25 cellular contexts compared by ENCODE assay signal in genomic region chr11:134597452-134597851, GRCh38.
DNase-seq lines count a peak whose midpoint lies in the region; ATAC-seq and TF ChIP-seq lines count a peak whose summit lies in the region.
"Had no signal": no experiment of that assay in that cellular context is flagged by ENCODE, and none has a peak within 500 bp of the region (broad histone marks: within the 10 kb centered on the region; RNA-seq: fewer than 3 reads in every experiment).

No MANE protein-coding gene starts in this region.

- H3K27me3 Mint-ChIP-seq in endodermal cell (ENCODE audit: insufficient read depth): peaks cover 5% of the 10 kb centered on the region

- peaks cover 6% of the 10 kb centered on the region for H3K4me1 Mint-ChIP-seq in endodermal cell
- no peaks in the 10 kb centered on the region for H3K4me1 Mint-ChIP-seq in stimulated activated effector memory CD8-positive, alpha-beta T cell treated with anti-CD3 and anti-CD28 coated beads, Interleukin-12 subunit alpha, Interleukin-12 subunit beta, amount 100 ng/mL, for 72 hours
- H3K4me1 Mint-ChIP-seq: B cell; CD8-positive, alpha-beta memory T cell had no signal

- no peak overlapping the region for H3K27ac Mint-ChIP-seq in endodermal cell
- no peak overlapping the region for H3K27ac Mint-ChIP-seq in stimulated activated effector memory CD8-positive, alpha-beta T cell treated with anti-CD3 and anti-CD28 coated beads, Interleukin-12 subunit alpha, Interleukin-12 subunit beta, amount 100 ng/mL, for 72 hours
- H3K27ac Mint-ChIP-seq: B cell; CD14-positive monocyte; CD8-positive, alpha-beta memory T cell had no signal

- H3K4me3 ChIP-seq in endodermal cell (ENCODE audit: low read length): no peak overlapping the region
- H3K4me3 ChIP-seq: GM23248 had no signal

- no peak for TF ChIP-seq CTCF in endodermal cell (conservative IDR thresholded peaks at IDR 0.05)

- H3K9ac ChIP-seq in endodermal cell (ENCODE audit: extremely low read depth, low read length, poor library complexity, severe bottlenecking): no peak overlapping the region
- H3K9ac ChIP-seq: GM23248 had no signal

- H3K4me3 Mint-ChIP-seq in endodermal cell: no peak overlapping the region
- H3K4me3 Mint-ChIP-seq in stimulated activated effector memory CD8-positive, alpha-beta T cell treated with anti-CD3 and anti-CD28 coated beads, Interleukin-12 subunit alpha, Interleukin-12 subunit beta, amount 100 ng/mL, for 72 hours: no peak overlapping the region
- H3K4me3 Mint-ChIP-seq: B cell; CD14-positive monocyte; CD8-positive, alpha-beta memory T cell had no signal

- peak; percentile 3 for DNase-seq in activated CD8-positive, alpha-beta memory T cell treated with anti-CD3 and anti-CD28 coated beads for 24 hours
- no peak for DNase-seq in activated CD8-positive, alpha-beta memory T cell treated with anti-CD3 and anti-CD28 coated beads, Interleukin-2, amount 50 U/mL, for 4 hours
- peak; percentile 23 for DNase-seq in endodermal cell
- DNase-seq in stimulated activated effector memory CD8-positive, alpha-beta T cell treated with anti-CD3 and anti-CD28 coated beads, Interleukin-12 subunit alpha, Interleukin-12 subunit beta, amount 100 ng/mL, for 72 hours (ENCODE audit: low spot score in 2 of 2): no peak
- DNase-seq in NCI-H2171 (lab: John Stamatoyannopoulos, UW): no peak
- DNase-seq in NCI-H345 (lab: John Stamatoyannopoulos, UW): no peak
- DNase-seq: CD8-positive, alpha-beta memory T cell; DMS79 treated with DMSO at 0.1 percent for 48 hours; GM23248; H7; Kasumi-1; NCI-H1092 treated with DMSO at 0.1 percent for 48 hours; NCI-H1436; NCI-H187 treated with DMSO at 0.1 percent for 48 hours; NCI-H446; NCI-H524 treated with DMSO at 0.1 percent for 48 hours; NCI-H82; NK-92 treated with Interleukin-12 subunit alpha and Interleukin-12 subunit beta, amount 100 ng/mL, for 24 hours; PC-3 had no signal

- no peaks in the 10 kb centered on the region for H3K9me3 Mint-ChIP-seq in endodermal cell
- H3K9me3 Mint-ChIP-seq in stimulated activated effector memory CD8-positive, alpha-beta T cell treated with anti-CD3 and anti-CD28 coated beads, Interleukin-12 subunit alpha, Interleukin-12 subunit beta, amount 100 ng/mL, for 72 hours: no peaks in the 10 kb centered on the region
- H3K9me3 Mint-ChIP-seq: CD8-positive, alpha-beta memory T cell had no signal

- no peaks in the 10 kb centered on the region for H3K36me3 ChIP-seq in KOPT-K1 (ENCODE audit: insufficient read depth, low read length)
- no peaks in the 10 kb centered on the region for H3K36me3 ChIP-seq in endodermal cell (ENCODE audit: control insufficient read depth, insufficient read depth, low read length)

- H3K4me1 ChIP-seq in endodermal cell (ENCODE audit: control insufficient read depth, insufficient read depth, low read length): no peaks in the 10 kb centered on the region

- ATAC-seq in stimulated activated effector memory CD8-positive, alpha-beta T cell treated with anti-CD3 and anti-CD28 coated beads, Interleukin-12 subunit alpha, Interleukin-12 subunit beta, amount 100 ng/mL, for 72 hours: peak; percentile 34
- no peak for ATAC-seq in HG03175 (IDR thresholded peaks at IDR 0.05; ENCODE audit: unreplicated experiment)
- ATAC-seq: HepG2, PC-3 had no signal

- no peaks in the 10 kb centered on the region for H3K27me3 ChIP-seq in endodermal cell (ENCODE audit: control insufficient read depth, insufficient read depth, low read length, poor library complexity, severe bottlenecking)

- H3K9me3 ChIP-seq in KOPT-K1 (ENCODE audit: insufficient read depth, low read length, poor library complexity, severe bottlenecking) (no peaks in the 10 kb centered on the region), endodermal cell (ENCODE audit: control insufficient read depth, low read length) (no peaks in the 10 kb centered on the region)

- peak overlapping the region; percentile 86 for H3K27ac ChIP-seq in KOPT-K1 (ENCODE audit: low read depth, low read length, poor library complexity, severe bottlenecking)
- H3K27ac ChIP-seq in endodermal cell (ENCODE audit: low read depth, low read length): no peak overlapping the region
- H3K27ac ChIP-seq: 22Rv1, GM23248 had no signal

- H3K36me3 Mint-ChIP-seq in endodermal cell (ENCODE audit: low read depth): no peaks in the 10 kb centered on the region
- no peaks in the 10 kb centered on the region for H3K36me3 Mint-ChIP-seq in stimulated activated effector memory CD8-positive, alpha-beta T cell treated with anti-CD3 and anti-CD28 coated beads, Interleukin-12 subunit alpha, Interleukin-12 subunit beta, amount 100 ng/mL, for 72 hours
- H3K36me3 Mint-ChIP-seq: CD14-positive monocyte; CD8-positive, alpha-beta memory T cell had no signal

- WGBS in endodermal cell (ENCODE audit: insufficient coverage in 1 of 2, insufficient read length in 1 of 2), 2 experiments: 95 to 100% methylated on average over 8 of the region's 8 CpGs

Comparison
In these comparisons a context has a peak if more than half of its experiments do, and no peak if none do; other contexts are left out.
1. DNase-seq: peak in activated CD8-positive, alpha-beta memory T cell treated with anti-CD3 and anti-CD28 coated beads for 24 hours (single experiment) and endodermal cell (single experiment); none in activated CD8-positive, alpha-beta memory T cell treated with anti-CD3 and anti-CD28 coated beads, Interleukin-2, amount 50 U/mL, for 4 hours (single experiment), stimulated activated effector memory CD8-positive, alpha-beta T cell treated with anti-CD3 and anti-CD28 coated beads, Interleukin-12 subunit alpha, Interleukin-12 subunit beta, amount 100 ng/mL, for 72 hours (0 of 2), NCI-H2171 (single experiment) and NCI-H345 (single experiment).